Comparison of ENCODE assay signal across 12 cellular contexts in the genomic region with DNA sequence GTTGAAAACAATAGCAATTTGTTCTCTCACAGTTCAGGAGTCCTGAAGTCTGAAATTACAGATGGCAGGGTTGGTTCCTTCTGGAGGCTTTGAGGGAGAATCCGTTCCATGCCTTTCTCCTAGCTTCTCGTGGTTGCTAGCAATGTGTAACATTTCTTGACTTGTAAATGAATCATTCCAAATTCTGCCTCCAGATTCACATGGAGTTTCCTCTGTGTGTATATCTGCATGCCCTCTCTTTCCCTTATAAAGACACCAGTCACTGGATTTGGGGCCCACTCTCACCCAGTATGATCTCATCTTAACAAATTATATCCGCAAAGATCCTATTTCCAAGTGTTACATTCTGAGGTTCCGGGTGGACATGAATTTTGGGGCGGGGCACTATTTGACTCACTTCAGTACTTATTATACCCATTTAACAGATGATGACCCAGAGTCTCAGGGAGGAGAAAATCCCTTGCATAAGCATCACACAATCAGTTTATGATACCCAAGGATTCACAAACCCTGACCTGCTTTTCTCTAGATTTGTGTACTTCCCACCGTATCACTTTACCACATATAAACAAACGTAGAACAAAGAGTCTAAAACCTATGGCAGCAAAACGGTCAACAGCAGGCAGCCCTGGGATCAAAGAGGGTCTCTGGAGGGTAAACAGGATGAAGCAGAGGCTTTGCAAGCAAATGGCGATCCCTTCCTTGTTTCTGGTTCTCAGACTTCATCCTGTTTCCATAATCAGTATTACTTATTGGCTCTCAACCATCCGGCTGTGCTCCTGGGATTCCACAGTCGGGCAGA.
DNase-seq lines count a peak whose midpoint lies in the region; ATAC-seq, FAIRE-seq and TF ChIP-seq lines count a peak whose summit lies in the region.
"Had no signal": no experiment of that assay in that cellular context is flagged by ENCODE, and none has a peak within 500 bp of the region (broad histone marks: within the 10 kb centered on the region; RNA-seq: fewer than 3 reads in every experiment).

No MANE protein-coding gene starts in this region.

- H3F3A ChIP-seq in smooth muscle cell (ENCODE audit: low read depth) = peaks cover 13% of the 10 kb centered on the region

- H3K36me3 ChIP-seq in keratinocyte (ENCODE audit: control insufficient read depth in 2 of 2, extremely low read depth in 1 of 2, insufficient read depth in 2 of 2, low read length in 2 of 2) (peaks cover 0 to 11% of the 10 kb centered on the region in 2 experiments), smooth muscle cell (ENCODE audit: low read depth) (no peaks in the 10 kb centered on the region)

- FAIRE-seq in keratinocyte (lab: Jason Lieb, UNC) = no peak

- H3K9me1 ChIP-seq in keratinocyte (ENCODE audit: control insufficient read depth, extremely low read depth, insufficient read depth, low read length) = no peaks in the 10 kb centered on the region

- 42% methylated on average over 11 of the region's 11 CpGs for WGBS in smooth muscle cell (ENCODE audit: low lambda C conversion rate)

- dilution Hi-C loops in keratinocyte (cut with MboI; ENCODE audit: extremely low pct_ligation_motif_present, low sequenced_read_pairs) = no loop called here

- CTCF ChIA-PET in WTC11 (lab: Charles Lee) = interaction anchor here (1.0 kb wide), 1 partner anchor 28 kb away, joined by 4 read pairs; no protein-coding TSS in a partner anchor

- H3K4me3 Mint-ChIP-seq in HFFc6 (peak overlapping the region; percentile 58), WTC11 (peak overlapping the region; percentile 38; the same call in 1 of the 2 replicates), type B pancreatic cell (no peak overlapping the region)
- no peak overlapping the region for H3K4me3 Mint-ChIP-seq in natural killer cell treated with Interleukin-12 subunit alpha and Interleukin-12 subunit beta and Interleukin-15 and Interleukin-18, amount 100 ng/mL, for 72 hours
- H3K4me3 Mint-ChIP-seq: activated naive CD4-positive, alpha-beta T cell treated with anti-CD3 and anti-CD28 coated beads, Interleukin-2, amount 50 U/mL, for 24 hours had no signal

- H3K4me3 ChIP-seq in keratinocyte (ENCODE audit: control insufficient read depth in 2 of 3, extremely low read depth in 1 of 3, insufficient read depth in 2 of 3, low read depth in 1 of 3, low read length in 3 of 3) = no peak overlapping the region
- H3K4me3 ChIP-seq in smooth muscle cell = no peak overlapping the region

- H4K20me1 ChIP-seq in keratinocyte (ENCODE audit: control insufficient read depth, extremely low read depth, insufficient read depth, low read length) (peaks cover 11% of the 10 kb centered on the region), smooth muscle cell (ENCODE audit: low read depth) (peaks cover 4% of the 10 kb centered on the region)

- H3K4me1 Mint-ChIP-seq in HFFc6 (ENCODE audit: low read depth) (peaks cover 62% of the 10 kb centered on the region), WTC11 (peaks cover 79% of the 10 kb centered on the region), type B pancreatic cell (ENCODE audit: unreplicated experiment) (peaks cover 44% of the 10 kb centered on the region)
- no peaks in the 10 kb centered on the region for H3K4me1 Mint-ChIP-seq in natural killer cell treated with Interleukin-12 subunit alpha and Interleukin-12 subunit beta and Interleukin-15 and Interleukin-18, amount 100 ng/mL, for 72 hours (ENCODE audit: low read depth in 2 of 2)
- H3K4me1 Mint-ChIP-seq: activated naive CD4-positive, alpha-beta T cell treated with anti-CD3 and anti-CD28 coated beads, Interleukin-2, amount 50 U/mL, for 24 hours had no signal

- peaks cover 29% of the 10 kb centered on the region for H3K4me1 ChIP-seq in keratinocyte (ENCODE audit: control insufficient read depth, extremely low read depth, insufficient read depth, low read length)
- no peaks in the 10 kb centered on the region for H3K4me1 ChIP-seq in smooth muscle cell (ENCODE audit: low read depth)

- H2AFZ ChIP-seq in keratinocyte (ENCODE audit: control insufficient read depth, low read length) (no peak overlapping the region), smooth muscle cell (ENCODE audit: low read depth) (no peak overlapping the region)

- H3K27ac ChIP-seq in keratinocyte (ENCODE audit: control insufficient read depth, insufficient read depth, low read length) = peak overlapping the region; percentile 39
- peak overlapping the region; percentile 93 for H3K27ac ChIP-seq in smooth muscle cell (ENCODE audit: low read depth)

- H3K9me3 ChIP-seq in keratinocyte (ENCODE audit: control insufficient read depth, low read depth, low read length) = no peaks in the 10 kb centered on the region
- no peaks in the 10 kb centered on the region for H3K9me3 ChIP-seq in smooth muscle cell (replicated peaks; ENCODE audit: low read depth)

- H3K27me3 Mint-ChIP-seq in HFFc6 (ENCODE audit: insufficient read depth) = peaks cover 8% of the 10 kb centered on the region; the same call in 1 of the 2 replicates
- H3K27me3 Mint-ChIP-seq in WTC11 (ENCODE audit: low read depth) = no peaks in the 10 kb centered on the region
- no peaks in the 10 kb centered on the region for H3K27me3 Mint-ChIP-seq in type B pancreatic cell
- no peaks in the 10 kb centered on the region for H3K27me3 Mint-ChIP-seq in natural killer cell treated with Interleukin-12 subunit alpha and Interleukin-12 subunit beta and Interleukin-15 and Interleukin-18, amount 100 ng/mL, for 72 hours
- H3K27me3 Mint-ChIP-seq: activated naive CD4-positive, alpha-beta T cell treated with anti-CD3 and anti-CD28 coated beads, Interleukin-2, amount 50 U/mL, for 24 hours had no signal

- H3K9ac ChIP-seq in keratinocyte (ENCODE audit: control insufficient read depth, extremely low read depth, insufficient read depth, low read length) = no peak overlapping the region
- peak overlapping the region; percentile 37 for H3K9ac ChIP-seq in smooth muscle cell (ENCODE audit: low read depth)

- H3K79me2 ChIP-seq in keratinocyte (ENCODE audit: control insufficient read depth, insufficient read depth, low read length) = peaks cover 87% of the 10 kb centered on the region
- H3K79me2 ChIP-seq in smooth muscle cell (ENCODE audit: low read depth) = peaks cover 10% of the 10 kb centered on the region

- H3K4me2 ChIP-seq in keratinocyte (ENCODE audit: control insufficient read depth, extremely low read depth, insufficient read depth, low read depth, low read length) (no peak overlapping the region), smooth muscle cell (peak overlapping the region; percentile 49)

- peak; percentile 42 for ATAC-seq in WTC11
- no peak for ATAC-seq in natural killer cell treated with Interleukin-12 subunit alpha and Interleukin-12 subunit beta and Interleukin-15 and Interleukin-18, amount 100 ng/mL, for 72 hours

- H3K36me3 Mint-ChIP-seq in HFFc6 (ENCODE audit: low read depth) = peaks cover 21% of the 10 kb centered on the region
- no peaks in the 10 kb centered on the region for H3K36me3 Mint-ChIP-seq in WTC11
- peaks cover 5% of the 10 kb centered on the region for H3K36me3 Mint-ChIP-seq in type B pancreatic cell
- H3K36me3 Mint-ChIP-seq in natural killer cell treated with Interleukin-12 subunit alpha and Interleukin-12 subunit beta and Interleukin-15 and Interleukin-18, amount 100 ng/mL, for 72 hours = no peaks in the 10 kb centered on the region
- H3K36me3 Mint-ChIP-seq: activated naive CD4-positive, alpha-beta T cell treated with anti-CD3 and anti-CD28 coated beads, Interleukin-2, amount 50 U/mL, for 24 hours had no signal

- peak overlapping the region; percentile 94 for H3K27ac Mint-ChIP-seq in HFFc6
- H3K27ac Mint-ChIP-seq in WTC11 = peak overlapping the region; percentile 94
- no peak overlapping the region for H3K27ac Mint-ChIP-seq in type B pancreatic cell
- H3K27ac Mint-ChIP-seq in natural killer cell treated with Interleukin-12 subunit alpha and Interleukin-12 subunit beta and Interleukin-15 and Interleukin-18, amount 100 ng/mL, for 72 hours = no peak overlapping the region
- H3K27ac Mint-ChIP-seq: activated naive CD4-positive, alpha-beta T cell treated with anti-CD3 and anti-CD28 coated beads, Interleukin-2, amount 50 U/mL, for 24 hours had no signal

- H3K9me3 Mint-ChIP-seq in HFFc6 (no peaks in the 10 kb centered on the region), WTC11 (no peaks in the 10 kb centered on the region), type B pancreatic cell (no peaks in the 10 kb centered on the region)
- H3K9me3 Mint-ChIP-seq in natural killer cell treated with Interleukin-12 subunit alpha and Interleukin-12 subunit beta and Interleukin-15 and Interleukin-18, amount 100 ng/mL, for 72 hours = no peaks in the 10 kb centered on the region
- H3K9me3 Mint-ChIP-seq: activated naive CD4-positive, alpha-beta T cell treated with anti-CD3 and anti-CD28 coated beads, Interleukin-2, amount 50 U/mL, for 24 hours had no signal

- TF ChIP-seq CTCF in HFFc6 (IDR thresholded peaks at IDR 0.05) (no peak), WTC11 (IDR thresholded peaks at IDR 0.05) (no peak), keratinocyte (optimal IDR thresholded peaks at IDR 0.05 in 1 of 3, IDR thresholded peaks at IDR 0.05 in 1 of 3, conservative IDR thresholded peaks at IDR 0.05 in 1 of 3; ENCODE audit: extremely low read depth in 1 of 3, insufficient read depth in 2 of 3, low read length in 3 of 3) (no peak), smooth muscle cell (IDR thresholded peaks at IDR 0.05; ENCODE audit: borderline replicate concordance, insufficient read depth, poor library complexity, severe bottlenecking) (no peak), type B pancreatic cell (conservative IDR thresholded peaks at IDR 0.05) (no peak)

- H3K27me3 ChIP-seq in keratinocyte (ENCODE audit: control insufficient read depth, extremely low read depth, insufficient read depth, low read length) (no peaks in the 10 kb centered on the region), smooth muscle cell (ENCODE audit: low read depth) (no peaks in the 10 kb centered on the region)

- DNase-seq in HFFc6 (peak; percentile 49), WTC11 (ENCODE audit: low spot score) (no peak), keratinocyte (ENCODE audit: low read depth, low spot score) (no peak), smooth muscle cell (lab: John Stamatoyannopoulos, UW; ENCODE audit: unreplicated experiment) (no peak), type B pancreatic cell (ENCODE audit: extremely low spot score, unreplicated experiment) (no peak), RPMI8226 (no peak)
- no peak for DNase-seq in natural killer cell treated with Interleukin-12 subunit alpha and Interleukin-12 subunit beta and Interleukin-15 and Interleukin-18, amount 100 ng/mL, for 72 hours (ENCODE audit: low spot score)
- DNase-seq: cerebellar nuclear complex, KBM-7, NCI-H1417 treated with DMSO at 0.1 percent for 48 hours, NCI-H510A had no signal

- POLR2A ChIA-PET in WTC11 (lab: Charles Lee) = no interaction called here

TF ChIP-seq in WTC11, 78 proteins besides CTCF, POLR2A, EP300 and RAD21:
- peak; percentile 61; the same call in 1 of the 2 replicates for TF ChIP-seq GTF2I (CRISPR knock-in tag; conservative IDR thresholded peaks at IDR 0.05)
- no peak for TF ChIP-seq ZNF219 (CRISPR knock-in tag; IDR thresholded peaks at IDR 0.05; ENCODE audit: borderline replicate concordance)

Comparison
In these comparisons a context has a peak if more than half of its experiments do, and no peak if none do; other contexts are left out.
1. H3K27ac Mint-ChIP-seq: peak in HFFc6 (single experiment) and WTC11 (single experiment); none in type B pancreatic cell (single experiment) and natural killer cell treated with Interleukin-12 subunit alpha and Interleukin-12 subunit beta and Interleukin-15 and Interleukin-18, amount 100 ng/mL, for 72 hours (0 of 2).
2. H3K4me3 Mint-ChIP-seq: peak in HFFc6 (single experiment) and WTC11 (single experiment); none in type B pancreatic cell (single experiment) and natural killer cell treated with Interleukin-12 subunit alpha and Interleukin-12 subunit beta and Interleukin-15 and Interleukin-18, amount 100 ng/mL, for 72 hours (single experiment).